ENCODE assay signal across 15 cellular contexts in genomic region chr11:36631704-36632287, GRCh38. TPM values are rescaled to one million over a fixed set of nuclear protein-coding genes. Genes with fewer than 3 reads are reported as not detected.
DNase-seq lines count a peak whose midpoint lies in the region; ATAC-seq and TF ChIP-seq lines count a peak whose summit lies in the region.
"Had no signal": no experiment of that assay in that cellular context is flagged by ENCODE, and none has a peak within 500 bp of the region (broad histone marks: within the 10 kb centered on the region; RNA-seq: fewer than 3 reads in every experiment).

No MANE protein-coding gene starts in this region.

- H3K4me3 ChIP-seq in neural progenitor cell (no peak overlapping the region), suprapubic skin (no peak overlapping the region)
- H3K4me3 ChIP-seq: adrenal gland, GM23248 had no signal

- H3F3A ChIP-seq in neural progenitor cell (ENCODE audit: low read depth): no peaks in the 10 kb centered on the region

- TF ChIP-seq POLR2A in suprapubic skin (IDR thresholded peaks at IDR 0.05): no peak

- intact Hi-C loops in Right ventricle myocardium inferior (cut with DNase I): no loop called here

- H4K20me1 ChIP-seq in neural progenitor cell (ENCODE audit: low read depth): no peaks in the 10 kb centered on the region

- no peak overlapping the region for H3K9ac ChIP-seq in neural progenitor cell
- H3K9ac ChIP-seq: GM23248 had no signal

- H3K27me3 ChIP-seq in neural progenitor cell (no peaks in the 10 kb centered on the region), suprapubic skin (no peaks in the 10 kb centered on the region)
- H3K27me3 ChIP-seq: adrenal gland had no signal

- H3K27ac Mint-ChIP-seq in neural progenitor cell: peak overlapping the region; percentile 4
- H3K27ac Mint-ChIP-seq: CD8-positive, alpha-beta T cell had no signal

- peaks cover 8% of the 10 kb centered on the region for H3K36me3 Mint-ChIP-seq in neural progenitor cell
- H3K36me3 Mint-ChIP-seq: CD8-positive, alpha-beta T cell had no signal

- no peak for TF ChIP-seq EP300 in suprapubic skin (IDR thresholded peaks at IDR 0.05)

- ATAC-seq in GM18517 (IDR thresholded peaks at IDR 0.05; ENCODE audit: unreplicated experiment) (peak; percentile 83), GM21367 (IDR thresholded peaks at IDR 0.05; ENCODE audit: unreplicated experiment) (peak; percentile 77), HG03060 (IDR thresholded peaks at IDR 0.05; ENCODE audit: low read depth, unreplicated experiment) (peak; percentile 63), Right ventricle myocardium inferior (no peak)
- ATAC-seq: CD8-positive, alpha-beta T cell had no signal

- 88% methylated on average over 2 of the region's 2 CpGs for WGBS in suprapubic skin

- H3K4me2 ChIP-seq in neural progenitor cell: peak overlapping the region; percentile 41

- no peaks in the 10 kb centered on the region for H3K36me3 ChIP-seq in neural progenitor cell
- H3K36me3 ChIP-seq in suprapubic skin: peaks cover 8% of the 10 kb centered on the region
- H3K36me3 ChIP-seq: adrenal gland had no signal

- peak; percentile 14 for DNase-seq in neural progenitor cell (ENCODE audit: low spot score)
- no peak for DNase-seq in suprapubic skin (ENCODE audit: low spot score in 2 of 2)
- DNase-seq in UCSD-AML1 (lab: John Stamatoyannopoulos, UW; ENCODE audit: unreplicated experiment): no peak
- no peak for DNase-seq in stimulated activated CD4-positive, alpha-beta T cell treated with anti-CD3 and anti-CD28 coated beads, Interleukin-2, amount 100 ng/mL, for 24 hours
- DNase-seq in Right ventricle myocardium inferior (ENCODE audit: missing footprints): no peak
- DNase-seq: adrenal gland; CD8-positive, alpha-beta T cell; dermis blood vessel endothelial cell; GM23248; retina had no signal

- peaks cover 13% of the 10 kb centered on the region for H3K4me1 Mint-ChIP-seq in neural progenitor cell

- H3K79me2 ChIP-seq in neural progenitor cell (ENCODE audit: low read depth): no peaks in the 10 kb centered on the region

- H3K4me1 ChIP-seq in neural progenitor cell (peaks cover 19% of the 10 kb centered on the region), suprapubic skin (peaks cover 4% of the 10 kb centered on the region)
- H3K4me1 ChIP-seq: adrenal gland had no signal

- H3K9me3 ChIP-seq in neural progenitor cell (ENCODE audit: low read depth): no peaks in the 10 kb centered on the region
- H3K9me3 ChIP-seq in suprapubic skin: no peaks in the 10 kb centered on the region
- H3K9me3 ChIP-seq: adrenal gland had no signal

- H3K9me3 Mint-ChIP-seq in neural progenitor cell: no peaks in the 10 kb centered on the region
- H3K9me3 Mint-ChIP-seq: CD8-positive, alpha-beta T cell had no signal

- no peak overlapping the region for H2AFZ ChIP-seq in neural progenitor cell (replicated peaks)
- H2AFZ ChIP-seq: GM23248 had no signal

- TF ChIP-seq CTCF in neural progenitor cell (IDR thresholded peaks at IDR 0.05) (no peak), suprapubic skin (IDR thresholded peaks at IDR 0.05) (no peak)

- no peak overlapping the region for H3K4me3 Mint-ChIP-seq in neural progenitor cell
- H3K4me3 Mint-ChIP-seq: CD8-positive, alpha-beta T cell had no signal

- H3K27ac ChIP-seq in neural progenitor cell (no peak overlapping the region), suprapubic skin (no peak overlapping the region)
- H3K27ac ChIP-seq: adrenal gland, GM23248 had no signal

- no peaks in the 10 kb centered on the region for H3K27me3 Mint-ChIP-seq in neural progenitor cell (ENCODE audit: insufficient read depth, low read depth)

RNA-seq across cellular contexts. Expression of gene RAG2, which starts 33.8 kb away (rescaled TPM):
- 0.06 and 0.15 TPM in 2 replicates for total RNA-seq in neural progenitor cell (ENCODE audit: low replicate concordance)
- not detected for total RNA-seq in suprapubic skin
- not detected for total RNA-seq in Right ventricle myocardium inferior
- total RNA-seq: adrenal gland; CD8-positive, alpha-beta T cell; dermis blood vessel endothelial cell; GM23248; subcutaneous adipose tissue; T-helper 2 cell treated with Interferon-gamma antibody and Interleukin-4, amounts not matched to agents 100 ng/mL and 5 ng/mL, for 36 hours had no signal

RNA-seq across cellular contexts. Expression of gene IFTAP, which starts 37.5 kb away (rescaled TPM):
- 63.5 and 112 TPM in 2 replicates for total RNA-seq in neural progenitor cell (ENCODE audit: low replicate concordance)
- total RNA-seq in suprapubic skin: 10 to 100 TPM in 1 of 4 donors, 1 to 10 TPM in 3; 6.6 to 17.8 (median 8.8) TPM
- total RNA-seq in Right ventricle myocardium inferior: 39.7 TPM
